In genomic region chr15:78065973-78066946, GRCh38 we compare ENCODE assay signal across 8 cellular contexts. TPM values are rescaled to one million over a fixed set of nuclear protein-coding genes. Genes with fewer than 3 reads are reported as not detected.
DNase-seq lines count a peak whose midpoint lies in the region; ATAC-seq and TF ChIP-seq lines count a peak whose summit lies in the region.

No MANE protein-coding gene starts in this region.

- TF ChIP-seq POLR2A in esophagus squamous epithelium (IDR thresholded peaks at IDR 0.05): no peak
- no peak for TF ChIP-seq POLR2A in tibial nerve (IDR thresholded peaks at IDR 0.05)

- H3K4me1 Mint-ChIP-seq in IgD-negative memory B cell: peaks cover 28 to 49% (median 36%) of the 10 kb centered on the region in 3 donors

- no peaks in the 10 kb centered on the region for H3K9me3 Mint-ChIP-seq in IgD-negative memory B cell

- no peak overlapping the region for H2AK5ac ChIP-seq in trophoblast cell (ENCODE audit: low read length)

- H2AFZ ChIP-seq in trophoblast cell (ENCODE audit: insufficient read depth, low read length, poor library complexity): no peak overlapping the region

- no peak overlapping the region for H3K4me3 Mint-ChIP-seq in IgD-negative memory B cell

- H3K27me3 ChIP-seq in BLaER1 (no peaks in the 10 kb centered on the region), esophagus squamous epithelium (no peaks in the 10 kb centered on the region), tibial nerve (no peaks in the 10 kb centered on the region), trophoblast cell (ENCODE audit: insufficient read depth, low read length) (no peaks in the 10 kb centered on the region)

- H4K91ac ChIP-seq in trophoblast cell (ENCODE audit: low read depth, low read length): no peak overlapping the region

- no peak overlapping the region for H2BK12ac ChIP-seq in trophoblast cell (ENCODE audit: low read length)

- intact Hi-C loops in esophagus squamous epithelium (cut with DNase I): no loop called here

- no peaks in the 10 kb centered on the region for H3K79me2 ChIP-seq in trophoblast cell (ENCODE audit: control insufficient read depth, insufficient read depth, low read length, poor library complexity)

- no peak overlapping the region for H3K18ac ChIP-seq in trophoblast cell (ENCODE audit: low read length)

- no peak for TF ChIP-seq EP300 in tibial nerve (IDR thresholded peaks at IDR 0.05)

- no peak overlapping the region for H3K4ac ChIP-seq in trophoblast cell (ENCODE audit: low read depth, low read length)

- peak overlapping the region; percentile 67 for H3K9ac ChIP-seq in BLaER1
- no peak overlapping the region for H3K9ac ChIP-seq in trophoblast cell (ENCODE audit: low read length)

- TF ChIP-seq CTCF in esophagus squamous epithelium (IDR thresholded peaks at IDR 0.05) (no peak), tibial nerve (IDR thresholded peaks at IDR 0.05) (no peak)

- H3K14ac ChIP-seq in trophoblast cell (ENCODE audit: low read length): no peak overlapping the region

- H3K9me3 ChIP-seq in BLaER1: no peaks in the 10 kb centered on the region
- H3K9me3 ChIP-seq in esophagus squamous epithelium: no peaks in the 10 kb centered on the region
- no peaks in the 10 kb centered on the region for H3K9me3 ChIP-seq in tibial nerve
- H3K9me3 ChIP-seq in trophoblast cell (ENCODE audit: insufficient read depth, low read depth, low read length): no peaks in the 10 kb centered on the region

- H4K12ac ChIP-seq in trophoblast cell (ENCODE audit: low read depth, low read length): no peak overlapping the region

- peak overlapping the region in 2 of 3 donors; percentile 37 to 71 for H3K27ac Mint-ChIP-seq in IgD-negative memory B cell

- ATAC-seq in GM19395 (IDR thresholded peaks at IDR 0.05; ENCODE audit: unreplicated experiment): peak; percentile 62

- no peaks in the 10 kb centered on the region for H3K36me3 Mint-ChIP-seq in IgD-negative memory B cell

- H3K4me3 ChIP-seq in BLaER1 (no peak overlapping the region), esophagus squamous epithelium (peak overlapping the region in 1 of 4 donors; percentile 23), tibial nerve (no peak overlapping the region), trophoblast cell (ENCODE audit: low read depth, low read length) (no peak overlapping the region)

- no peak overlapping the region for H2BK120ac ChIP-seq in trophoblast cell (ENCODE audit: insufficient read depth, low read length, poor library complexity)

- H3K36me3 ChIP-seq in BLaER1 (no peaks in the 10 kb centered on the region), esophagus squamous epithelium (no peaks in the 10 kb centered on the region), tibial nerve (no peaks in the 10 kb centered on the region), trophoblast cell (ENCODE audit: control insufficient read depth in 1 of 2, insufficient read depth in 2 of 2, low read length in 2 of 2) (no peaks in the 10 kb centered on the region)

- no peak for DNase-seq in esophagus squamous epithelium (lab: John Stamatoyannopoulos, UW)
- DNase-seq in tibial nerve (ENCODE audit: low spot score in 2 of 2): no peak
- no peak for DNase-seq in trophoblast cell
- no peak for DNase-seq in HK-2 (ENCODE audit: unreplicated experiment)
- DNase-seq in LoVo (ENCODE audit: low spot score): no peak

- H4K20me1 ChIP-seq in BLaER1: no peaks in the 10 kb centered on the region

- H3K4me1 ChIP-seq in BLaER1 (peaks cover 96% of the 10 kb centered on the region), esophagus squamous epithelium (peaks cover 58 to 98% (median 81%) of the 10 kb centered on the region in 3 donors), tibial nerve (peaks cover 0 to 100% (median 90%) of the 10 kb centered on the region in 4 donors), trophoblast cell (ENCODE audit: control insufficient read depth in 1 of 2, insufficient read depth in 2 of 2, low read length in 2 of 2) (peaks cover 9 to 20% of the 10 kb centered on the region in 2 experiments)

- no peak overlapping the region for H4K8ac ChIP-seq in trophoblast cell (ENCODE audit: low read depth, low read length)

- 52 to 54% methylated on average over 7 of the region's 7 CpGs for WGBS in esophagus squamous epithelium, 2 donors
- WGBS in tibial nerve, 2 donors: 46 to 61% methylated on average over 7 of the region's 7 CpGs
- no CpG with 5 or more reads among the region's 7 CpGs for WGBS in trophoblast cell (ENCODE audit: extremely low coverage, insufficient coverage, insufficient read length)

- no peak overlapping the region for H2BK5ac ChIP-seq in trophoblast cell (ENCODE audit: low read depth, low read length, poor library complexity)

- H3K27me3 Mint-ChIP-seq in IgD-negative memory B cell: peaks cover 10% of the 10 kb centered on the region

- no peak overlapping the region for H3K23ac ChIP-seq in trophoblast cell (ENCODE audit: low read length)

- H3K4me2 ChIP-seq in BLaER1: peak overlapping the region; percentile 88
- H3K4me2 ChIP-seq in trophoblast cell (ENCODE audit: low read length): no peak overlapping the region

- H3K27ac ChIP-seq in BLaER1 (peak overlapping the region; percentile 81), esophagus squamous epithelium (peak overlapping the region; percentile 44 to 90 (median 76)), tibial nerve (peak overlapping the region; percentile 61 to 96 (median 88)), trophoblast cell (ENCODE audit: low read depth, low read length) (no peak overlapping the region)

- no peaks in the 10 kb centered on the region for H3K79me1 ChIP-seq in trophoblast cell (ENCODE audit: low read length)

RNA-seq across cellular contexts. Expression of gene TBC1D2B, which starts 11.3 kb away (rescaled TPM):
- polyA plus RNA-seq in IgD-negative memory B cell: 1.7 TPM
- total RNA-seq in esophagus squamous epithelium (10 to 100 TPM; 13.0 to 30.7 (median 17.8) TPM), tibial nerve (100 to 1,000 TPM in 2 of 4 donors, 10 to 100 TPM in 2; 64.5 to 127 (median 94.5) TPM)
- 16.7 and 16.9 TPM in 2 replicates for polyA plus RNA-seq in trophoblast cell (2013)

RNA-seq across cellular contexts. Expression of gene SH2D7, which starts 26.1 kb away (rescaled TPM):
- polyA plus RNA-seq in IgD-negative memory B cell: not detected
- total RNA-seq in esophagus squamous epithelium: not detected
- total RNA-seq in tibial nerve: not detected
- 0.14 and 0.19 TPM in 2 replicates for polyA plus RNA-seq in trophoblast cell (2013)
